In genomic region chr6:28802417-28803336, GRCh38 we compare ENCODE assay signal across 9 cellular contexts.
DNase-seq lines count a peak whose midpoint lies in the region; ATAC-seq and TF ChIP-seq lines count a peak whose summit lies in the region.
"Had no signal": no experiment of that assay in that cellular context is flagged by ENCODE, and none has a peak within 500 bp of the region (broad histone marks: within the 10 kb centered on the region; RNA-seq: fewer than 3 reads in every experiment).

No MANE protein-coding gene starts in this region.

- CTCF ChIA-PET in GM10248 (lab: Yijun Ruan, JAX), result interaction anchor here (1.4 kb wide), 1 partner anchor 34 kb away, joined by 3 read pairs; no protein-coding TSS in a partner anchor

- DNase-seq in GM10248 (ENCODE audit: extremely low spot score), result peak; percentile 31
- no peak for DNase-seq in HL-60 (ENCODE audit: low read depth in 1 of 2, low spot score in 1 of 2)
- DNase-seq in AG08396 (ENCODE audit: low spot score), result no peak
- no peak for DNase-seq in NCI-H2081 treated with DMSO at 0.1 percent for 48 hours (lab: John Stamatoyannopoulos, UW)
- no peak for DNase-seq in Right ventricle myocardium inferior (ENCODE audit: missing footprints)
- DNase-seq: activated B cell treated with CpG ODN at 0.5 μM for 24 hours had no signal

- H3K27me3 ChIP-seq in HL-60 (ENCODE audit: insufficient read depth, poor library complexity, severe bottlenecking), result no peaks in the 10 kb centered on the region

- ATAC-seq in SK-N-SH treated with all-trans-retinoic acid at 6 μM for 48 hours (peak; percentile 89), HG02571 (IDR thresholded peaks at IDR 0.05; ENCODE audit: unreplicated experiment) (no peak), Right ventricle myocardium inferior (no peak)

- intact Hi-C loops in Right ventricle myocardium inferior (cut with DNase I), result no loop called here

- H3K4me3 ChIP-seq in HL-60 (replicated peaks; ENCODE audit: insufficient read depth, low read length) (peak overlapping the region; percentile 23), iPS-11a (ENCODE audit: low read depth, low read length) (peak overlapping the region; percentile 47)

- POLR2A ChIA-PET in GM10248 (lab: Yijun Ruan, JAX), result no interaction called here

- TF ChIP-seq CTCF in GM10248 (IDR thresholded peaks at IDR 0.05; ENCODE audit: control extremely low read depth, extremely low read depth, low read depth, missing control alignments) (no peak), HL-60 (IDR thresholded peaks at IDR 0.05; ENCODE audit: insufficient read depth, low read length) (no peak)

- H3K27ac ChIP-seq in HL-60 (replicated peaks), result no peak overlapping the region

TF ChIP-seq in SK-N-SH treated with all-trans-retinoic acid at 6 μM for 48 hours, 23 proteins besides CTCF, POLR2A, EP300 and RAD21:
- TF ChIP-seq RARB (CRISPR knock-in tag; IDR thresholded peaks at IDR 0.05) (no peak), PPARA (CRISPR knock-in tag; IDR thresholded peaks at IDR 0.05; ENCODE audit: borderline replicate concordance) (no peak), CSDC2 (CRISPR knock-in tag; IDR thresholded peaks at IDR 0.05) (no peak), ZNF70 (CRISPR knock-in tag; IDR thresholded peaks at IDR 0.05) (no peak), ZNF565 (CRISPR knock-in tag; conservative IDR thresholded peaks at IDR 0.05; ENCODE audit: low read depth) (no peak), ISL1 (CRISPR knock-in tag; IDR thresholded peaks at IDR 0.05) (no peak), POU6F1 (CRISPR knock-in tag; IDR thresholded peaks at IDR 0.05; ENCODE audit: borderline replicate concordance, low read depth) (no peak), ARNTL (CRISPR knock-in tag; IDR thresholded peaks at IDR 0.05; ENCODE audit: borderline replicate concordance, low read depth) (no peak), OSR1 (CRISPR knock-in tag; IDR thresholded peaks at IDR 0.05) (no peak), ZNF8 (CRISPR knock-in tag; IDR thresholded peaks at IDR 0.05) (no peak), TSHZ2 (CRISPR knock-in tag; IDR thresholded peaks at IDR 0.05) (no peak), ZFP3 (CRISPR knock-in tag; IDR thresholded peaks at IDR 0.05) (no peak), TOX (CRISPR knock-in tag; IDR thresholded peaks at IDR 0.05; ENCODE audit: borderline replicate concordance) (no peak), CREB5 (CRISPR knock-in tag; IDR thresholded peaks at IDR 0.05; ENCODE audit: low read depth) (no peak), ZFP30 (CRISPR knock-in tag; IDR thresholded peaks at IDR 0.05) (no peak), GLIS3 (CRISPR knock-in tag; IDR thresholded peaks at IDR 0.05) (no peak), TCF4 (CRISPR knock-in tag; IDR thresholded peaks at IDR 0.05; ENCODE audit: borderline replicate concordance) (no peak), SNAI2 (CRISPR knock-in tag; IDR thresholded peaks at IDR 0.05) (no peak)
- TF ChIP-seq, protein P1, sequence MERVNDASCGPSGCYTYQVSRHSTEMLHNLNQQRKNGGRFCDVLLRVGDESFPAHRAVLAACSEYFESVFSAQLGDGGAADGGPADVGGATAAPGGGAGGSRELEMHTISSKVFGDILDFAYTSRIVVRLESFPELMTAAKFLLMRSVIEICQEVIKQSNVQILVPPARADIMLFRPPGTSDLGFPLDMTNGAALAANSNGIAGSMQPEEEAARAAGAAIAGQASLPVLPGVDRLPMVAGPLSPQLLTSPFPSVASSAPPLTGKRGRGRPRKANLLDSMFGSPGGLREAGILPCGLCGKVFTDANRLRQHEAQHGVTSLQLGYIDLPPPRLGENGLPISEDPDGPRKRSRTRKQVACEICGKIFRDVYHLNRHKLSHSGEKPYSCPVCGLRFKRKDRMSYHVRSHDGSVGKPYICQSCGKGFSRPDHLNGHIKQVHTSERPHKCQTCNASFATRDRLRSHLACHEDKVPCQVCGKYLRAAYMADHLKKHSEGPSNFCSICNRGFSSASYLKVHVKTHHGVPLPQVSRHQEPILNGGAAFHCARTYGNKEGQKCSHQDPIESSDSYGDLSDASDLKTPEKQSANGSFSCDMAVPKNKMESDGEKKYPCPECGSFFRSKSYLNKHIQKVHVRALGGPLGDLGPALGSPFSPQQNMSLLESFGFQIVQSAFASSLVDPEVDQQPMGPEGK (CRISPR knock-in tag; IDR thresholded peaks at IDR 0.05; ENCODE audit: borderline replicate concordance), result no peak
- TF ChIP-seq, protein P2, sequence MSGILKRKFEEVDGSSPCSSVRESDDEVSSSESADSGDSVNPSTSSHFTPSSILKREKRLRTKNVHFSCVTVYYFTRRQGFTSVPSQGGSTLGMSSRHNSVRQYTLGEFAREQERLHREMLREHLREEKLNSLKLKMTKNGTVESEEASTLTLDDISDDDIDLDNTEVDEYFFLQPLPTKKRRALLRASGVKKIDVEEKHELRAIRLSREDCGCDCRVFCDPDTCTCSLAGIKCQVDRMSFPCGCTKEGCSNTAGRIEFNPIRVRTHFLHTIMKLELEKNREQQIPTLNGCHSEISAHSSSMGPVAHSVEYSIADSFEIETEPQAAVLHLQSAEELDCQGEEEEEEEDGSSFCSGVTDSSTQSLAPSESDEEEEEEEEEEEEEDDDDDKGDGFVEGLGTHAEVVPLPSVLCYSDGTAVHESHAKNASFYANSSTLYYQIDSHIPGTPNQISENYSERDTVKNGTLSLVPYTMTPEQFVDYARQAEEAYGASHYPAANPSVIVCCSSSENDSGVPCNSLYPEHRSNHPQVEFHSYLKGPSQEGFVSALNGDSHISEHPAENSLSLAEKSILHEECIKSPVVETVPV (CRISPR knock-in tag; IDR thresholded peaks at IDR 0.05), result no peak
